ENCODE assay signal across 8 cellular contexts in the genomic region with DNA sequence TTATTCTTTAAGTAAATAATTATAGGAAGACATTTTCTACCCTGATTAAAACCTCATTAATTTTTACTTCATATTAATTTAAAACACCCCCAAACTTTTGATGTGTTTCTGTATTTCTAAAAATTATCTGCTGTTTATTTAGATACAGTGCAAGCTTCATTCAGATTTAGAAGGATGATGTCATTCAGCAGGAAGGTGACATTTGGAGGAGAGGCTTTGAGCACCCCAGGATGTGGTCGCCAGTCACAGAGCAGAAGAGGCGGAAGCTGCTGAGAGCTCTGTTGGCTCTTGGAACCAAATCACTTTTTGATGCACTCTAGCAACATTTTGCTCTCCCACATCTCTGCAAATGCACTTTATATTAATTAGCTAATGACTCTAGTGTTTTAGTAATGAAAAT.
DNase-seq lines count a peak whose midpoint lies in the region; ATAC-seq and TF ChIP-seq lines count a peak whose summit lies in the region.

No MANE protein-coding gene starts in this region.

- no peaks in the 10 kb centered on the region for H3K36me3 Mint-ChIP-seq in activated T-helper 1 cell treated with anti-CD3 and anti-CD28 coated beads, Interleukin-12 subunit alpha, Interleukin-12 subunit beta, Interleukin-2, Interleukin-4 antibody, amounts not matched to agents 30 ng/mL and 10 ng/mL and 1 ng/mL, durations not matched to agents 14 hours and 24 hours and 36 hours (ENCODE audit: low read depth)

- no peak overlapping the region for H3K4me3 ChIP-seq in heart left ventricle
- no peak overlapping the region for H3K4me3 ChIP-seq in Jurkat, Clone E6-1 (ENCODE audit: low read length)

- peaks cover 17% of the 10 kb centered on the region for H3K4me1 Mint-ChIP-seq in activated T-helper 1 cell treated with anti-CD3 and anti-CD28 coated beads, Interleukin-12 subunit alpha, Interleukin-12 subunit beta, Interleukin-2, Interleukin-4 antibody, amounts not matched to agents 30 ng/mL and 10 ng/mL and 1 ng/mL, durations not matched to agents 14 hours and 24 hours and 36 hours (ENCODE audit: low read depth)

- peaks cover 10% of the 10 kb centered on the region for H3K9me3 Mint-ChIP-seq in activated T-helper 1 cell treated with anti-CD3 and anti-CD28 coated beads, Interleukin-12 subunit alpha, Interleukin-12 subunit beta, Interleukin-2, Interleukin-4 antibody, amounts not matched to agents 30 ng/mL and 10 ng/mL and 1 ng/mL, durations not matched to agents 14 hours and 24 hours and 36 hours

- peak overlapping the region; percentile 69 for H3K27ac Mint-ChIP-seq in activated T-helper 1 cell treated with anti-CD3 and anti-CD28 coated beads, Interleukin-12 subunit alpha, Interleukin-12 subunit beta, Interleukin-2, Interleukin-4 antibody, amounts not matched to agents 30 ng/mL and 10 ng/mL and 1 ng/mL, durations not matched to agents 14 hours and 24 hours and 36 hours

- H3K4me3 Mint-ChIP-seq in activated T-helper 1 cell treated with anti-CD3 and anti-CD28 coated beads, Interleukin-12 subunit alpha, Interleukin-12 subunit beta, Interleukin-2, Interleukin-4 antibody, amounts not matched to agents 30 ng/mL and 10 ng/mL and 1 ng/mL, durations not matched to agents 14 hours and 24 hours and 36 hours: peak overlapping the region; percentile 7

- ATAC-seq in heart left ventricle (peak; percentile 68 to 80 (median 74)), Right ventricle myocardium superior (ENCODE audit: poor library complexity) (no peak)

- WGBS in heart left ventricle, 4 donors: 6 to 13% (median 10%) methylated on average over 2 of the region's 2 CpGs

- H3K36me3 ChIP-seq in heart left ventricle: no peaks in the 10 kb centered on the region

- H3K27me3 ChIP-seq in heart left ventricle: peaks cover 0 to 2% (median 0%) of the 10 kb centered on the region in 9 donors

- DNase-seq in heart left ventricle: peak in 1 of 5 donors; percentile 32
- no peak for DNase-seq in Right ventricle myocardium superior
- peak; percentile 80 for DNase-seq in Jurkat, Clone E6-1 (ENCODE audit: low read depth, low spot score)
- peak; percentile 43 for DNase-seq in activated T-helper 1 cell treated with anti-CD3 and anti-CD28 coated beads, Interleukin-12 subunit alpha, Interleukin-12 subunit beta, Interleukin-2, Interleukin-4 antibody, amounts not matched to agents 30 ng/mL and 10 ng/mL and 1 ng/mL, durations not matched to agents 14 hours and 24 hours and 36 hours (ENCODE audit: low spot score)
- peak in 2 of 3 donors; percentile 5 to 22 for DNase-seq in stimulated activated CD4-positive, alpha-beta T cell treated with anti-CD3 and anti-CD28 coated beads, TNF-alpha, amount 100 ng/mL, for 48 hours (ENCODE audit: low read depth in 3 of 3)
- no peak for DNase-seq in midbrain (lab: John Stamatoyannopoulos, UW)
- no peak for DNase-seq in NCI-H128 (lab: John Stamatoyannopoulos, UW; ENCODE audit: unreplicated experiment)
- DNase-seq in NCI-H748 treated with DMSO at 0.1 percent for 48 hours (lab: John Stamatoyannopoulos, UW): no peak

- no peak overlapping the region for H3K27ac ChIP-seq in heart left ventricle

- H3K9me3 ChIP-seq in heart left ventricle: no peaks in the 10 kb centered on the region

- TF ChIP-seq POLR2A in heart left ventricle (IDR thresholded peaks at IDR 0.05): no peak

- peaks cover 0 to 2% (median 0%) of the 10 kb centered on the region in 12 donors for H3K4me1 ChIP-seq in heart left ventricle

- TF ChIP-seq CTCF in heart left ventricle (IDR thresholded peaks at IDR 0.05): no peak

- H3K27me3 Mint-ChIP-seq in activated T-helper 1 cell treated with anti-CD3 and anti-CD28 coated beads, Interleukin-12 subunit alpha, Interleukin-12 subunit beta, Interleukin-2, Interleukin-4 antibody, amounts not matched to agents 30 ng/mL and 10 ng/mL and 1 ng/mL, durations not matched to agents 14 hours and 24 hours and 36 hours (ENCODE audit: insufficient read depth): no peaks in the 10 kb centered on the region

- intact Hi-C loops in heart left ventricle (cut with DNase I): no loop called here
- intact Hi-C loops in Right ventricle myocardium superior (cut with DNase I): no loop called here
- intact Hi-C loops in activated T-helper 1 cell treated with anti-CD3 and anti-CD28 coated beads, Interleukin-12 subunit alpha, Interleukin-12 subunit beta, Interleukin-2, Interleukin-4 antibody, amounts not matched to agents 30 ng/mL and 10 ng/mL and 1 ng/mL, durations not matched to agents 14 hours and 24 hours and 36 hours (cut with micrococcal nuclease): no loop called here

Comparison
In these comparisons a context has a peak if more than half of its experiments do, and no peak if none do; other contexts are left out.
1. DNase-seq: peak in Jurkat, Clone E6-1 (single experiment), activated T-helper 1 cell treated with anti-CD3 and anti-CD28 coated beads, Interleukin-12 subunit alpha, Interleukin-12 subunit beta, Interleukin-2, Interleukin-4 antibody, amounts not matched to agents 30 ng/mL and 10 ng/mL and 1 ng/mL, durations not matched to agents 14 hours and 24 hours and 36 hours (single experiment) and stimulated activated CD4-positive, alpha-beta T cell treated with anti-CD3 and anti-CD28 coated beads, TNF-alpha, amount 100 ng/mL, for 48 hours (2 of 3); none in Right ventricle myocardium superior (single experiment), midbrain (single experiment), NCI-H128 (single experiment) and NCI-H748 treated with DMSO at 0.1 percent for 48 hours (single experiment).